12 cellular contexts compared by ENCODE assay signal in genomic region chr7:112009081-112009480, GRCh38.
DNase-seq lines count a peak whose midpoint lies in the region; ATAC-seq and TF ChIP-seq lines count a peak whose summit lies in the region.
"Had no signal": no experiment of that assay in that cellular context is flagged by ENCODE, and none has a peak within 500 bp of the region (broad histone marks: within the 10 kb centered on the region; RNA-seq: fewer than 3 reads in every experiment).

No MANE protein-coding gene starts in this region.

- no peaks in the 10 kb centered on the region for H3K27me3 ChIP-seq in breast epithelium
- H3K27me3 ChIP-seq: transverse colon had no signal

- no peak overlapping the region for H3K4me3 ChIP-seq in breast epithelium
- H3K4me3 ChIP-seq: transverse colon had no signal

- no peaks in the 10 kb centered on the region for H3K36me3 ChIP-seq in breast epithelium
- H3K36me3 ChIP-seq: transverse colon had no signal

- no peaks in the 10 kb centered on the region for H3K27me3 Mint-ChIP-seq in MCF 10A (ENCODE audit: insufficient read depth, unreplicated experiment)
- H3K27me3 Mint-ChIP-seq: B cell had no signal

- no TSS peak for BruUV-seq in MCF 10A (replicated peaks; lab: Mats Ljungman, UMichigan)

- no peaks in the 10 kb centered on the region for H3K4me1 ChIP-seq in breast epithelium

- DNase-seq in MCF 10A (ENCODE audit: unreplicated experiment): peak; percentile 59
- DNase-seq in breast epithelium (ENCODE audit: low spot score in 2 of 2): no peak
- DNase-seq in LHCN-M2 (ENCODE audit: low read depth): peak; percentile 83
- peak; percentile 60 for DNase-seq in dermis blood vessel endothelial cell
- DNase-seq in activated CD4-positive, CD25-positive, alpha-beta regulatory T cell (lab: John Stamatoyannopoulos, UW): no peak
- DNase-seq in activated naive CD4-positive, alpha-beta T cell (lab: John Stamatoyannopoulos, UW): no peak
- DNase-seq: activated effector memory CD4-positive, alpha-beta T cell treated with anti-CD3 and anti-CD28 coated beads, Interleukin-2, amount 50 U/mL, for 16 hours; transverse colon had no signal

- no peaks in the 10 kb centered on the region for H3K9me3 Mint-ChIP-seq in MCF 10A (ENCODE audit: unreplicated experiment)

- no peak for TF ChIP-seq CTCF in MCF 10A (IDR thresholded peaks at IDR 0.05; ENCODE audit: unreplicated experiment)
- TF ChIP-seq CTCF in breast epithelium (IDR thresholded peaks at IDR 0.05): no peak

- CTCF ChIA-PET in MCF 10A (lab: Yijun Ruan, JAX): no interaction called here

- H3K36me3 Mint-ChIP-seq in MCF 10A (ENCODE audit: insufficient read depth, unreplicated experiment): no peaks in the 10 kb centered on the region

- no peak overlapping the region for H3K27ac ChIP-seq in breast epithelium
- H3K27ac ChIP-seq: transverse colon had no signal

- TF ChIP-seq POLR2A in breast epithelium (IDR thresholded peaks at IDR 0.05): no peak

- H3K9me3 ChIP-seq in breast epithelium: no peaks in the 10 kb centered on the region
- H3K9me3 ChIP-seq: transverse colon had no signal

- H3K4me3 Mint-ChIP-seq in MCF 10A (ENCODE audit: unreplicated experiment): no peak overlapping the region
- H3K4me3 Mint-ChIP-seq: B cell had no signal

- H3K4me1 Mint-ChIP-seq in MCF 10A (ENCODE audit: insufficient read depth, unreplicated experiment): peaks cover 22% of the 10 kb centered on the region
- H3K4me1 Mint-ChIP-seq: B cell had no signal

- ATAC-seq in HG03097 (IDR thresholded peaks at IDR 0.05; ENCODE audit: low FRiP score, unreplicated experiment) (no peak), HG03439 (IDR thresholded peaks at IDR 0.05; ENCODE audit: unreplicated experiment) (no peak)
- ATAC-seq: esophagus mucosa had no signal

- peak overlapping the region; percentile 7 for H3K27ac Mint-ChIP-seq in MCF 10A (ENCODE audit: low read depth, unreplicated experiment)
- H3K27ac Mint-ChIP-seq: B cell had no signal

- intact Hi-C loops in MCF 10A (cut with micrococcal nuclease): no loop called here
- intact Hi-C loops in breast epithelium (cut with DNase I; ENCODE audit: low total_unique reads): no loop called here

- POLR2A ChIA-PET in MCF 10A (lab: Yijun Ruan, JAX): interaction anchor here (1.0 kb wide), 1 partner anchor 34 kb away, joined by 3 read pairs; no protein-coding TSS in a partner anchor

Comparison
In these comparisons a context has a peak if more than half of its experiments do, and no peak if none do; other contexts are left out.
1. DNase-seq: peak in MCF 10A (single experiment), LHCN-M2 (single experiment) and dermis blood vessel endothelial cell (single experiment); none in breast epithelium (0 of 2), activated CD4-positive, CD25-positive, alpha-beta regulatory T cell (0 of 4) and activated naive CD4-positive, alpha-beta T cell (0 of 4).